9 cellular contexts compared by ENCODE assay signal in genomic region chr17:15945493-15946209, GRCh38. TPM values are rescaled to one million over a fixed set of nuclear protein-coding genes. Genes with fewer than 3 reads are reported as not detected.
DNase-seq lines count a peak whose midpoint lies in the region; ATAC-seq and TF ChIP-seq lines count a peak whose summit lies in the region.
"Had no signal": no experiment of that assay in that cellular context is flagged by ENCODE, and none has a peak within 500 bp of the region (broad histone marks: within the 10 kb centered on the region; RNA-seq: fewer than 3 reads in every experiment).

No MANE protein-coding gene starts in this region.

- H3K27ac ChIP-seq in foreskin keratinocyte (peak overlapping the region; percentile 1), trophoblast cell (ENCODE audit: low read depth, low read length) (no peak overlapping the region)

- peaks cover 8% of the 10 kb centered on the region for H3K4me1 Mint-ChIP-seq in T-helper 1 cell treated with Interleukin-12 subunit alpha and Interleukin-12 subunit beta and Interleukin-4 antibody, amounts not matched to agents 30 μg/mL and 1 μg/mL, for 36 hours (ENCODE audit: low read depth)
- H3K4me1 Mint-ChIP-seq in activated CD4-positive, alpha-beta memory T cell treated with anti-CD3 and anti-CD28 coated beads, Interleukin-2, amount 10 ng/mL, durations not matched to agents 7 days and 5 days = peaks cover 11% of the 10 kb centered on the region

- peak overlapping the region; percentile 77 for H3K4me3 ChIP-seq in trophoblast cell (ENCODE audit: low read depth, low read length)

- CTCF ChIA-PET in activated CD4-positive, alpha-beta memory T cell treated with anti-CD3 and anti-CD28 coated beads, Interleukin-2, amount 10 ng/mL, durations not matched to agents 7 days and 5 days (lab: Charles Lee) = interaction anchor here (0.8 to 3.9 kb wide), 8 partner anchors 13 to 117 kb away, joined by 3 to 17 read pairs (median 3); partner anchors contain the start of genes TTC19 and ZSWIM7

- peak overlapping the region; percentile 63 for H3K4me3 Mint-ChIP-seq in T-helper 1 cell treated with Interleukin-12 subunit alpha and Interleukin-12 subunit beta and Interleukin-4 antibody, amounts not matched to agents 30 μg/mL and 1 μg/mL, for 36 hours
- H3K4me3 Mint-ChIP-seq in activated CD4-positive, alpha-beta memory T cell treated with anti-CD3 and anti-CD28 coated beads, Interleukin-2, amount 10 ng/mL, durations not matched to agents 7 days and 5 days = peak overlapping the region; percentile 54

- H3K79me2 ChIP-seq in trophoblast cell (ENCODE audit: control insufficient read depth, insufficient read depth, low read length, poor library complexity) = peaks cover 2% of the 10 kb centered on the region

- H3K36me3 Mint-ChIP-seq in T-helper 1 cell treated with Interleukin-12 subunit alpha and Interleukin-12 subunit beta and Interleukin-4 antibody, amounts not matched to agents 30 μg/mL and 1 μg/mL, for 36 hours (ENCODE audit: low read depth) = no peaks in the 10 kb centered on the region
- H3K36me3 Mint-ChIP-seq in activated CD4-positive, alpha-beta memory T cell treated with anti-CD3 and anti-CD28 coated beads, Interleukin-2, amount 10 ng/mL, durations not matched to agents 7 days and 5 days (ENCODE audit: low read depth) = peaks cover 6% of the 10 kb centered on the region

- no peaks in the 10 kb centered on the region for H3K27me3 ChIP-seq in foreskin keratinocyte
- H3K27me3 ChIP-seq in trophoblast cell (ENCODE audit: insufficient read depth, low read length) = peaks cover 8% of the 10 kb centered on the region

- peak overlapping the region; percentile 6 for H2BK12ac ChIP-seq in trophoblast cell (ENCODE audit: low read length)

- no peak for TF ChIP-seq CTCF in foreskin keratinocyte (conservative IDR thresholded peaks at IDR 0.05)

- H3K14ac ChIP-seq in trophoblast cell (ENCODE audit: low read length) = peak overlapping the region; percentile 23

- no peak overlapping the region for H3K27ac Mint-ChIP-seq in T-helper 1 cell treated with Interleukin-12 subunit alpha and Interleukin-12 subunit beta and Interleukin-4 antibody, amounts not matched to agents 30 μg/mL and 1 μg/mL, for 36 hours
- H3K27ac Mint-ChIP-seq in activated CD4-positive, alpha-beta memory T cell treated with anti-CD3 and anti-CD28 coated beads, Interleukin-2, amount 10 ng/mL, durations not matched to agents 7 days and 5 days = no peak overlapping the region

- peak overlapping the region; percentile 24 for H4K12ac ChIP-seq in trophoblast cell (ENCODE audit: low read depth, low read length)

- peaks cover 4 to 7% of the 10 kb centered on the region in 2 experiments for H3K36me3 ChIP-seq in trophoblast cell (ENCODE audit: control insufficient read depth in 1 of 2, insufficient read depth in 2 of 2, low read length in 2 of 2)

- H3K9ac ChIP-seq in trophoblast cell (ENCODE audit: low read length) = no peak overlapping the region

- H3K4ac ChIP-seq in trophoblast cell (ENCODE audit: low read depth, low read length) = peak overlapping the region; percentile 1

- ATAC-seq in foreskin keratinocyte (peak; percentile 3), HG02571 (IDR thresholded peaks at IDR 0.05; ENCODE audit: unreplicated experiment) (no peak)

- peak overlapping the region; percentile 63 for H2BK120ac ChIP-seq in trophoblast cell (ENCODE audit: insufficient read depth, low read length, poor library complexity)

- no peak overlapping the region for H2AK5ac ChIP-seq in trophoblast cell (ENCODE audit: low read length)

- no peak overlapping the region for H3K23ac ChIP-seq in trophoblast cell (ENCODE audit: low read length)

- H3K9me3 Mint-ChIP-seq in T-helper 1 cell treated with Interleukin-12 subunit alpha and Interleukin-12 subunit beta and Interleukin-4 antibody, amounts not matched to agents 30 μg/mL and 1 μg/mL, for 36 hours = no peaks in the 10 kb centered on the region
- no peaks in the 10 kb centered on the region for H3K9me3 Mint-ChIP-seq in activated CD4-positive, alpha-beta memory T cell treated with anti-CD3 and anti-CD28 coated beads, Interleukin-2, amount 10 ng/mL, durations not matched to agents 7 days and 5 days

- H2BK5ac ChIP-seq in trophoblast cell (ENCODE audit: low read depth, low read length, poor library complexity) = no peak overlapping the region

- peak overlapping the region; percentile 71 for H2AFZ ChIP-seq in trophoblast cell (ENCODE audit: insufficient read depth, low read length, poor library complexity)

- peaks cover 15% of the 10 kb centered on the region for H3K4me1 ChIP-seq in foreskin keratinocyte
- peaks cover 13 to 26% of the 10 kb centered on the region in 2 experiments for H3K4me1 ChIP-seq in trophoblast cell (ENCODE audit: control insufficient read depth in 1 of 2, insufficient read depth in 2 of 2, low read length in 2 of 2)

- POLR2A ChIA-PET in activated CD4-positive, alpha-beta memory T cell treated with anti-CD3 and anti-CD28 coated beads, Interleukin-2, amount 10 ng/mL, durations not matched to agents 7 days and 5 days (lab: Charles Lee) = interaction anchor here (1.0 to 1.6 kb wide), 2 partner anchors 52 to 54 kb away, joined by 3 read pairs; partner anchors contain the start of genes TTC19 and ZSWIM7

- H4K91ac ChIP-seq in trophoblast cell (ENCODE audit: low read depth, low read length) = peak overlapping the region; percentile 37

- H3K27me3 Mint-ChIP-seq in T-helper 1 cell treated with Interleukin-12 subunit alpha and Interleukin-12 subunit beta and Interleukin-4 antibody, amounts not matched to agents 30 μg/mL and 1 μg/mL, for 36 hours (ENCODE audit: low read depth) = peaks cover 59% of the 10 kb centered on the region
- peaks cover 62% of the 10 kb centered on the region for H3K27me3 Mint-ChIP-seq in activated CD4-positive, alpha-beta memory T cell treated with anti-CD3 and anti-CD28 coated beads, Interleukin-2, amount 10 ng/mL, durations not matched to agents 7 days and 5 days

- no peak for DNase-seq in T-helper 1 cell
- no peak for DNase-seq in activated CD4-positive, alpha-beta memory T cell treated with anti-CD3 and anti-CD28 coated beads, Interleukin-2, amount 10 ng/mL, durations not matched to agents 7 days and 5 days
- DNase-seq in foreskin keratinocyte = no peak
- no peak for DNase-seq in trophoblast cell
- DNase-seq in kidney glomerular epithelial cell (lab: John Stamatoyannopoulos, UW) = no peak
- no peak for DNase-seq in cerebellar cortex (ENCODE audit: low spot score)
- DNase-seq: DND-41 had no signal

- WGBS in trophoblast cell (ENCODE audit: extremely low coverage, insufficient coverage, insufficient read length) = no CpG with 5 or more reads among the region's 68 CpGs

- H3K4me2 ChIP-seq in trophoblast cell (ENCODE audit: low read length) = peak overlapping the region; percentile 95

- no peaks in the 10 kb centered on the region for H3K9me3 ChIP-seq in trophoblast cell (ENCODE audit: insufficient read depth, low read depth, low read length)

- H3K18ac ChIP-seq in trophoblast cell (ENCODE audit: low read length) = peak overlapping the region; percentile 48

- peak overlapping the region; percentile 60 for H4K8ac ChIP-seq in trophoblast cell (ENCODE audit: low read depth, low read length)

- peaks cover 18% of the 10 kb centered on the region for H3K79me1 ChIP-seq in trophoblast cell (ENCODE audit: low read length)

RNA-seq across cellular contexts. Expression of gene ADORA2B, which starts 0.7 kb away (rescaled TPM):
- under 1 TPM; 0.13 to 0.40 TPM for total RNA-seq in activated CD4-positive, alpha-beta memory T cell treated with anti-CD3 and anti-CD28 coated beads, Interleukin-2, amount 10 ng/mL, durations not matched to agents 7 days and 5 days
- 20.7 and 42.6 TPM in 2 replicates for total RNA-seq in foreskin keratinocyte
- 17.7 and 42.6 TPM in 2 replicates for polyA plus RNA-seq in foreskin keratinocyte
- polyA plus RNA-seq in trophoblast cell (2013) = 6.4 and 6.6 TPM in 2 replicates

RNA-seq across cellular contexts. Expression of gene ZSWIM7, which starts 53.9 kb away (rescaled TPM):
- 10 to 100 TPM in 1 of 2 experiments, 1 to 10 TPM in 1; 7.2 to 10.1 TPM for total RNA-seq in activated CD4-positive, alpha-beta memory T cell treated with anti-CD3 and anti-CD28 coated beads, Interleukin-2, amount 10 ng/mL, durations not matched to agents 7 days and 5 days
- 26.7 and 31.5 TPM in 2 replicates for total RNA-seq in foreskin keratinocyte
- 39.2 and 50.1 TPM in 2 replicates for polyA plus RNA-seq in foreskin keratinocyte
- 23.5 and 25.5 TPM in 2 replicates for polyA plus RNA-seq in trophoblast cell (2013)

RNA-seq across cellular contexts. Expression of gene TTC19, which starts 54.0 kb away (rescaled TPM):
- total RNA-seq in activated CD4-positive, alpha-beta memory T cell treated with anti-CD3 and anti-CD28 coated beads, Interleukin-2, amount 10 ng/mL, durations not matched to agents 7 days and 5 days = 10 to 100 TPM; 22.7 to 25.6 TPM
- 25.2 and 26.0 TPM in 2 replicates for total RNA-seq in foreskin keratinocyte
- 16.0 and 17.1 TPM in 2 replicates for polyA plus RNA-seq in foreskin keratinocyte
- polyA plus RNA-seq in trophoblast cell (2013) = 17.6 and 18.4 TPM in 2 replicates

Comparison
In these comparisons a context has a peak if more than half of its experiments do, and no peak if none do; other contexts are left out.
1. RNA of gene ADORA2B, which starts 0.7 kb away (total RNA-seq): 20.7 to 42.6 TPM in foreskin keratinocyte; 0.13 to 0.40 TPM in activated CD4-positive, alpha-beta memory T cell treated with anti-CD3 and anti-CD28 coated beads, Interleukin-2, amount 10 ng/mL, durations not matched to agents 7 days and 5 days; every median in the first group is over 10 times any median in the second.